27 cellular contexts compared by ENCODE assay signal in genomic region chr20:11777387-11777786, GRCh38.
DNase-seq lines count a peak whose midpoint lies in the region; ATAC-seq, FAIRE-seq and TF ChIP-seq lines count a peak whose summit lies in the region.
"Had no signal": no experiment of that assay in that cellular context is flagged by ENCODE, and none has a peak within 500 bp of the region (broad histone marks: within the 10 kb centered on the region; RNA-seq: fewer than 3 reads in every experiment).

No MANE protein-coding gene starts in this region.

- no peaks in the 10 kb centered on the region for H3K27me3 Mint-ChIP-seq in neural progenitor cell (ENCODE audit: insufficient read depth, low read depth)
- peaks cover 0 to 1% (median 1%) of the 10 kb centered on the region in 3 donors for H3K27me3 Mint-ChIP-seq in CD14-positive monocyte (ENCODE audit: low read depth in 3 of 3)
- H3K27me3 Mint-ChIP-seq: activated CD4-positive, alpha-beta T cell treated with anti-CD3 and anti-CD28 coated beads, Interleukin-2, amount 10 ng/mL, durations not matched to agents 7 days and 5 days; activated T-helper 17 cell treated with anti-CD3 and anti-CD28 coated beads, Interleukin-2, amount 50 U/mL, for 72 hours; CD8-positive, alpha-beta memory T cell; natural killer cell treated with Interleukin-12 subunit alpha and Interleukin-12 subunit beta and Interleukin-15 and Interleukin-18, amount 100 ng/mL, for 72 hours; T-helper 17 cell had no signal

- dilution Hi-C loops in endothelial cell of umbilical vein (cut with MboI; ENCODE audit: extremely low pct_ligation_motif_present, low sequenced_read_pairs): no loop called here

- H3K9me3 Mint-ChIP-seq in neural progenitor cell (peaks cover 4% of the 10 kb centered on the region), CD14-positive monocyte (peaks cover 0 to 3% (median 0%) of the 10 kb centered on the region in 7 donors)

- no peaks in the 10 kb centered on the region; the same call in 1 of the 2 replicates for H3K27me3 ChIP-seq in GM23248 (replicated peaks; ENCODE audit: insufficient read depth)
- H3K27me3 ChIP-seq in PC-3 (ENCODE audit: low read length): no peaks in the 10 kb centered on the region
- no peaks in the 10 kb centered on the region for H3K27me3 ChIP-seq in endothelial cell of umbilical vein (ENCODE audit: control insufficient read depth in 2 of 2, insufficient read depth in 2 of 2, low read length in 2 of 2)
- H3K27me3 ChIP-seq in neural progenitor cell: no peaks in the 10 kb centered on the region
- no peaks in the 10 kb centered on the region for H3K27me3 ChIP-seq in thyroid gland
- H3K27me3 ChIP-seq: esophagus muscularis mucosa, Peyer's patch, SJCRH30, suprapubic skin had no signal

- TF ChIP-seq POLR2A in endothelial cell of umbilical vein (IDR thresholded peaks at IDR 0.05; ENCODE audit: low read depth, low read length) (no peak), thyroid gland (IDR thresholded peaks at IDR 0.05) (no peak)

- 85 to 88% methylated on average over 8 of the region's 8 CpGs for WGBS in GM23248 (ENCODE audit: low coverage in 1 of 2, low lambda C conversion rate in 2 of 2, missing lambda C conversion rate in 2 of 2), 2 experiments
- 75 to 81% methylated on average over 8 of the region's 8 CpGs for WGBS in thyroid gland, 2 donors

- CTCF ChIA-PET in PC-3 (lab: Charles Lee) (no interaction called here), endothelial cell of umbilical vein (lab: Charles Lee) (no interaction called here)

- H3K9ac ChIP-seq in GM23248 (no peak overlapping the region), PC-3 (ENCODE audit: low read length) (no peak overlapping the region), endothelial cell of umbilical vein (replicated peaks; ENCODE audit: extremely low read depth, insufficient read depth, low read length) (peak overlapping the region; percentile 65), neural progenitor cell (no peak overlapping the region)

- BruUV-seq in PC-3 (replicated peaks; lab: Mats Ljungman, UMichigan): no TSS peak
- BruUV-seq in endothelial cell of umbilical vein (replicated peaks; lab: Mats Ljungman, UMichigan): no TSS peak

- H3K4me3 Mint-ChIP-seq in neural progenitor cell (no peak overlapping the region), CD14-positive monocyte (no peak overlapping the region)
- H3K4me3 Mint-ChIP-seq: activated CD4-positive, alpha-beta T cell treated with anti-CD3 and anti-CD28 coated beads, Interleukin-2, amount 10 ng/mL, durations not matched to agents 7 days and 5 days; activated T-helper 17 cell treated with anti-CD3 and anti-CD28 coated beads, Interleukin-2, amount 50 U/mL, for 72 hours; CD8-positive, alpha-beta memory T cell; natural killer cell treated with Interleukin-12 subunit alpha and Interleukin-12 subunit beta and Interleukin-15 and Interleukin-18, amount 100 ng/mL, for 72 hours; stimulated activated effector memory CD8-positive, alpha-beta T cell treated with anti-CD3 and anti-CD28 coated beads, Interleukin-12 subunit alpha, Interleukin-12 subunit beta, amount 100 ng/mL, for 72 hours; T-helper 17 cell had no signal

- H4K20me1 ChIP-seq in GM23248 (ENCODE audit: insufficient read depth) (no peaks in the 10 kb centered on the region), PC-3 (ENCODE audit: low read length) (no peaks in the 10 kb centered on the region), endothelial cell of umbilical vein (replicated peaks; ENCODE audit: control insufficient read depth, extremely low read depth, insufficient read depth, low read length) (no peaks in the 10 kb centered on the region), neural progenitor cell (ENCODE audit: low read depth) (no peaks in the 10 kb centered on the region)

- H3F3A ChIP-seq in GM23248 (ENCODE audit: insufficient read depth) (peaks cover 16% of the 10 kb centered on the region; the same call in 1 of the 2 replicates), PC-3 (ENCODE audit: low read length, unreplicated experiment) (no peaks in the 10 kb centered on the region), neural progenitor cell (ENCODE audit: low read depth) (peaks cover 3% of the 10 kb centered on the region)

- H2AFZ ChIP-seq in GM23248 (peak overlapping the region; percentile 47), PC-3 (ENCODE audit: low read length) (peak overlapping the region; percentile 64), endothelial cell of umbilical vein (ENCODE audit: low read depth, low read length) (peak overlapping the region; percentile 72), neural progenitor cell (replicated peaks) (peak overlapping the region; percentile 36)

- H3K4me1 ChIP-seq in GM23248 (ENCODE audit: insufficient read depth) (peaks cover 14% of the 10 kb centered on the region), PC-3 (ENCODE audit: insufficient read depth, low read length) (peaks cover 13% of the 10 kb centered on the region), endothelial cell of umbilical vein (ENCODE audit: control insufficient read depth, extremely low read depth, insufficient read depth, low read length) (peaks cover 21% of the 10 kb centered on the region), neural progenitor cell (peaks cover 11% of the 10 kb centered on the region), thyroid gland (no peaks in the 10 kb centered on the region)
- H3K4me1 ChIP-seq: Peyer's patch, psoas muscle, SJCRH30, suprapubic skin had no signal

- peak overlapping the region; percentile 50 for H3K4me2 ChIP-seq in GM23248 (ENCODE audit: unreplicated experiment)
- H3K4me2 ChIP-seq in PC-3 (ENCODE audit: low read length): peak overlapping the region; percentile 65; the same call in 1 of the 2 replicates
- H3K4me2 ChIP-seq in endothelial cell of umbilical vein (ENCODE audit: insufficient read depth, low read length): peak overlapping the region; percentile 83
- H3K4me2 ChIP-seq in neural progenitor cell: peak overlapping the region; percentile 37

- H3K27ac ChIP-seq in GM23248 (0 out of 2 replicates have a peak overlapping the region, but pooled peaks have one; percentile 1), PC-3 (ENCODE audit: low read length) (no peak overlapping the region), endothelial cell of umbilical vein (ENCODE audit: insufficient read depth, low read depth, low read length) (peak overlapping the region; percentile 87), neural progenitor cell (no peak overlapping the region), thyroid gland (no peak overlapping the region)
- H3K27ac ChIP-seq: esophagus muscularis mucosa, Peyer's patch, psoas muscle, SJCRH30, suprapubic skin had no signal

- peak overlapping the region; percentile 42; the same call in 1 of the 2 replicates for H3K4me3 ChIP-seq in GM23248
- H3K4me3 ChIP-seq in PC-3 (ENCODE audit: low read length): no peak overlapping the region
- H3K4me3 ChIP-seq in endothelial cell of umbilical vein (replicated peaks in 1 of 3; ENCODE audit: insufficient read depth in 1 of 3, low read depth in 1 of 3, low read length in 3 of 3): peak overlapping the region in 1 of 3 experiments; percentile 60
- H3K4me3 ChIP-seq in neural progenitor cell: no peak overlapping the region
- no peak overlapping the region for H3K4me3 ChIP-seq in thyroid gland (replicated peaks in 1 of 3)
- H3K4me3 ChIP-seq: Peyer's patch, SJCRH30, suprapubic skin had no signal

- H3K9me2 ChIP-seq in GM23248 (ENCODE audit: insufficient read depth) (no peaks in the 10 kb centered on the region), PC-3 (replicated peaks; ENCODE audit: low read length) (no peaks in the 10 kb centered on the region)

- ATAC-seq in PC-3: no peak
- ATAC-seq: activated naive CD4-positive, alpha-beta T cell treated with anti-CD3 and anti-CD28 coated beads, Interleukin-2, amount 50 U/mL, for 72 hours; activated T-helper 17 cell treated with anti-CD3 and anti-CD28 coated beads, Interleukin-2, amount 50 U/mL, for 72 hours; natural killer cell treated with Interleukin-12 subunit alpha and Interleukin-12 subunit beta and Interleukin-15 and Interleukin-18, amount 100 ng/mL, for 72 hours; psoas muscle; stimulated activated effector memory CD8-positive, alpha-beta T cell treated with anti-CD3 and anti-CD28 coated beads, Interleukin-12 subunit alpha, Interleukin-12 subunit beta, amount 100 ng/mL, for 72 hours; T-helper 17 cell had no signal

- H3K27ac Mint-ChIP-seq in neural progenitor cell (no peak overlapping the region), CD14-positive monocyte (no peak overlapping the region)
- H3K27ac Mint-ChIP-seq: activated CD4-positive, alpha-beta T cell treated with anti-CD3 and anti-CD28 coated beads, Interleukin-2, amount 10 ng/mL, durations not matched to agents 7 days and 5 days; activated naive CD4-positive, alpha-beta T cell treated with anti-CD3 and anti-CD28 coated beads, Interleukin-2, amount 50 U/mL, for 72 hours; activated T-helper 17 cell treated with anti-CD3 and anti-CD28 coated beads, Interleukin-2, amount 50 U/mL, for 72 hours; CD8-positive, alpha-beta memory T cell; natural killer cell treated with Interleukin-12 subunit alpha and Interleukin-12 subunit beta and Interleukin-15 and Interleukin-18, amount 100 ng/mL, for 72 hours; stimulated activated effector memory CD8-positive, alpha-beta T cell treated with anti-CD3 and anti-CD28 coated beads, Interleukin-12 subunit alpha, Interleukin-12 subunit beta, amount 100 ng/mL, for 72 hours; T-helper 17 cell had no signal

- intact Hi-C loops in PC-3 (cut with micrococcal nuclease): no loop called here
- intact Hi-C loops in endothelial cell of umbilical vein (cut with micrococcal nuclease): loop anchor here (2.0 to 5.0 kb wide), 2 partner anchors 90 to 323 kb away; no protein-coding TSS in a partner anchor
- intact Hi-C loops in CD14-positive monocyte (cut with micrococcal nuclease): no loop called here
- intact Hi-C loops in thyroid gland (cut with DNase I): no loop called here

- POLR2A ChIA-PET in PC-3 (lab: Charles Lee; ENCODE audit: unreplicated experiment) (no interaction called here), endothelial cell of umbilical vein (lab: Charles Lee) (no interaction called here)

- H3K79me2 ChIP-seq in GM23248 (ENCODE audit: insufficient read depth) (no peaks in the 10 kb centered on the region), PC-3 (ENCODE audit: low read length) (no peaks in the 10 kb centered on the region), endothelial cell of umbilical vein (ENCODE audit: control insufficient read depth, insufficient read depth, low read length) (no peaks in the 10 kb centered on the region), neural progenitor cell (ENCODE audit: low read depth) (no peaks in the 10 kb centered on the region)

- H3K9me1 ChIP-seq in endothelial cell of umbilical vein (replicated peaks; ENCODE audit: control insufficient read depth, extremely low read depth, insufficient read depth, low read length): no peaks in the 10 kb centered on the region

- no peaks in the 10 kb centered on the region for H3K9me3 ChIP-seq in GM23248 (ENCODE audit: low read depth)
- no peaks in the 10 kb centered on the region for H3K9me3 ChIP-seq in PC-3 (ENCODE audit: low read length)
- no peaks in the 10 kb centered on the region for H3K9me3 ChIP-seq in endothelial cell of umbilical vein (replicated peaks; ENCODE audit: control insufficient read depth, insufficient read depth, low read length)
- H3K9me3 ChIP-seq in neural progenitor cell (ENCODE audit: low read depth): no peaks in the 10 kb centered on the region
- H3K9me3 ChIP-seq in thyroid gland: no peaks in the 10 kb centered on the region
- H3K9me3 ChIP-seq: esophagus muscularis mucosa, Peyer's patch, psoas muscle, SJCRH30, suprapubic skin had no signal

- DNase-seq in GM23248 (no peak), PC-3 (no peak), endothelial cell of umbilical vein (ENCODE audit: low read depth, low spot score) (no peak), neural progenitor cell (ENCODE audit: low spot score) (no peak), NCI-H2081 treated with DMSO at 0.1 percent for 48 hours (lab: John Stamatoyannopoulos, UW) (no peak), CD14-positive monocyte (ENCODE audit: low spot score) (no peak), DMS 273 (lab: John Stamatoyannopoulos, UW; ENCODE audit: unreplicated experiment) (no peak), thyroid gland (no peak)
- DNase-seq: activated CD4-positive, alpha-beta T cell treated with anti-CD3 and anti-CD28 coated beads, Interleukin-2, amount 10 ng/mL, durations not matched to agents 7 days and 5 days; CD8-positive, alpha-beta memory T cell; cerebellar nuclear complex; DMS53; effector memory CD4-positive, alpha-beta T cell; GF-D8; NCI-H2171 treated with DMSO at 0.1 percent for 48 hours; NCI-H524 treated with DMSO at 0.1 percent for 48 hours; Peyer's patch; psoas muscle; SJCRH30; stimulated activated CD4-positive, alpha-beta T cell treated with anti-CD3 and anti-CD28 coated beads, Interleukin-1b, Interleukin-23, amount 100 ng/mL, for 48 hours; T-helper 17 cell had no signal

- in situ Hi-C loops in GM23248 (cut with MboI): no loop called here

- FAIRE-seq in endothelial cell of umbilical vein (lab: Jason Lieb, UNC): no peak

- H3K36me3 Mint-ChIP-seq in neural progenitor cell (no peaks in the 10 kb centered on the region), CD14-positive monocyte (no peaks in the 10 kb centered on the region)
- H3K36me3 Mint-ChIP-seq: CD8-positive, alpha-beta memory T cell; stimulated activated effector memory CD8-positive, alpha-beta T cell treated with anti-CD3 and anti-CD28 coated beads, Interleukin-12 subunit alpha, Interleukin-12 subunit beta, amount 100 ng/mL, for 72 hours had no signal

- TF ChIP-seq CTCF in PC-3 (conservative IDR thresholded peaks at IDR 0.05; ENCODE audit: low read depth, low read length) (no peak), endothelial cell of umbilical vein (IDR thresholded peaks at IDR 0.05; ENCODE audit: extremely low read depth in 1 of 2, insufficient read depth in 1 of 2, low read depth in 1 of 2, low read length in 2 of 2) (no peak), neural progenitor cell (IDR thresholded peaks at IDR 0.05) (no peak), CD14-positive monocyte (IDR thresholded peaks at IDR 0.05) (no peak), thyroid gland (IDR thresholded peaks at IDR 0.05) (no peak)

- no peaks in the 10 kb centered on the region for H3K36me3 ChIP-seq in GM23248 (ENCODE audit: low read depth)
- no peaks in the 10 kb centered on the region for H3K36me3 ChIP-seq in PC-3 (ENCODE audit: low read depth, low read length)
- no peaks in the 10 kb centered on the region for H3K36me3 ChIP-seq in endothelial cell of umbilical vein (ENCODE audit: control insufficient read depth in 2 of 2, extremely low read depth in 1 of 2, insufficient read depth in 2 of 2, low read length in 2 of 2)
- no peaks in the 10 kb centered on the region for H3K36me3 ChIP-seq in neural progenitor cell
- H3K36me3 ChIP-seq in thyroid gland: no peaks in the 10 kb centered on the region
- H3K36me3 ChIP-seq: esophagus muscularis mucosa, Peyer's patch, SJCRH30, suprapubic skin had no signal

- H3K4me1 Mint-ChIP-seq in neural progenitor cell: peaks cover 9% of the 10 kb centered on the region
- H3K4me1 Mint-ChIP-seq in CD14-positive monocyte: peaks cover 6% of the 10 kb centered on the region
- H3K4me1 Mint-ChIP-seq: activated CD4-positive, alpha-beta T cell treated with anti-CD3 and anti-CD28 coated beads, Interleukin-2, amount 10 ng/mL, durations not matched to agents 7 days and 5 days; activated T-helper 17 cell treated with anti-CD3 and anti-CD28 coated beads, Interleukin-2, amount 50 U/mL, for 72 hours; CD8-positive, alpha-beta memory T cell; stimulated activated effector memory CD8-positive, alpha-beta T cell treated with anti-CD3 and anti-CD28 coated beads, Interleukin-12 subunit alpha, Interleukin-12 subunit beta, amount 100 ng/mL, for 72 hours; T-helper 17 cell had no signal

Comparison
In these comparisons a context has a peak if more than half of its experiments do, and no peak if none do; other contexts are left out.
1. H3K27ac ChIP-seq: peak in GM23248 (single experiment) and endothelial cell of umbilical vein (single experiment); none in PC-3 (single experiment), neural progenitor cell (single experiment) and thyroid gland (0 of 3).
2. Peak in every context shown above with its lines, with median percentiles within 50 percentile points of each other: H2AFZ ChIP-seq and H3K4me2 ChIP-seq.